ENCODE assay signal across 24 cellular contexts in genomic region chr4:31984872-31985271, GRCh38.
DNase-seq lines count a peak whose midpoint lies in the region; ATAC-seq, FAIRE-seq and TF ChIP-seq lines count a peak whose summit lies in the region.
"Had no signal": no experiment of that assay in that cellular context is flagged by ENCODE, and none has a peak within 500 bp of the region (broad histone marks: within the 10 kb centered on the region; RNA-seq: fewer than 3 reads in every experiment).

No MANE protein-coding gene starts in this region.

- CTCF ChIA-PET in T-cell (lab: Charles Lee) = no interaction called here

- no peak for TF ChIP-seq POLR2A in H54 (IDR thresholded peaks at IDR 0.05; ENCODE audit: low read depth, low read length)

- no peak overlapping the region for H3K27ac Mint-ChIP-seq in T-cell
- H3K27ac Mint-ChIP-seq: activated naive CD4-positive, alpha-beta T cell treated with anti-CD3 and anti-CD28 coated beads for 36 hours; CD8-positive, alpha-beta T cell; memory B cell; stimulated activated naive B cell treated with anti-CD40 and anti-IgM and Interleukin-4, amounts not matched to agents 10 μg/mL and 1 μg/mL and 100 μg/mL, for 72 hours had no signal

- POLR2A ChIA-PET in T-cell (lab: Charles Lee) = no interaction called here

- no peak for FAIRE-seq in H54 (lab: Jason Lieb, UNC)
- FAIRE-seq: GM12878 had no signal

- H3K4me1 Mint-ChIP-seq in T-cell = no peaks in the 10 kb centered on the region
- H3K4me1 Mint-ChIP-seq: memory B cell; stimulated activated naive B cell treated with anti-CD40 and anti-IgM and Interleukin-4, amounts not matched to agents 10 μg/mL and 1 μg/mL and 100 μg/mL, for 72 hours had no signal

- no peaks in the 10 kb centered on the region for H3K27me3 Mint-ChIP-seq in T-cell
- H3K27me3 Mint-ChIP-seq: memory B cell; stimulated activated naive B cell treated with anti-CD40 and anti-IgM and Interleukin-4, amounts not matched to agents 10 μg/mL and 1 μg/mL and 100 μg/mL, for 72 hours had no signal

- DNase-seq in MV-4-11 (lab: John Stamatoyannopoulos, UW) (peak; percentile 97), SKM-1 (lab: John Stamatoyannopoulos, UW; ENCODE audit: unreplicated experiment) (peak; percentile 95), choroid plexus epithelial cell (ENCODE audit: low read depth) (peak; percentile 63), T-cell (no peak), hypothalamus (lab: John Stamatoyannopoulos, UW) (no peak), H54 (ENCODE audit: insufficient read length, low spot score) (no peak)
- DNase-seq in stimulated activated CD4-positive, alpha-beta T cell treated with anti-CD3 and anti-CD28 coated beads, Interleukin-15, amount 100 ng/mL, for 24 hours = no peak
- DNase-seq: activated naive CD4-positive, alpha-beta T cell treated with anti-CD3 and anti-CD28 coated beads for 36 hours; activated T-cell treated with anti-CD3 and anti-CD28 coated beads, Interleukin-2, amount 50 U/mL, for 4 hours; CD8-positive, alpha-beta T cell; central memory CD4-positive, alpha-beta T cell; DMS53; erythroblast; left cardiac atrium; NCI-H510A; nucleus accumbens; stimulated activated CD4-positive, alpha-beta T cell treated with anti-CD3 and anti-CD28 coated beads, Interleukin-2, amount 100 ng/mL, for 48 hours; stimulated activated naive B cell treated with anti-CD40 and anti-IgM and Interleukin-4, amounts not matched to agents 10 μg/mL and 1 μg/mL and 100 μg/mL, for 72 hours had no signal

- ATAC-seq in T-cell (replicated peaks in 1 of 4) = no peak
- ATAC-seq: activated T-cell treated with anti-CD3 and anti-CD28 coated beads, Interleukin-2, amount 50 U/mL, for 4 hours; CD8-positive, alpha-beta T cell; gastroesophageal sphincter; GM12878; left cardiac atrium; SK-N-SH treated with all-trans-retinoic acid at 6 μM for 48 hours; stimulated activated naive B cell treated with anti-CD40 and anti-IgM and Interleukin-4, amounts not matched to agents 10 μg/mL and 1 μg/mL and 100 μg/mL, for 72 hours had no signal

- no peak for TF ChIP-seq CTCF in choroid plexus epithelial cell (conservative IDR thresholded peaks at IDR 0.05; ENCODE audit: low read depth, low read length)

- H3K36me3 Mint-ChIP-seq in T-cell = no peaks in the 10 kb centered on the region
- H3K36me3 Mint-ChIP-seq: CD8-positive, alpha-beta T cell; memory B cell; stimulated activated naive B cell treated with anti-CD40 and anti-IgM and Interleukin-4, amounts not matched to agents 10 μg/mL and 1 μg/mL and 100 μg/mL, for 72 hours had no signal

- no peak overlapping the region for H3K4me3 ChIP-seq in choroid plexus epithelial cell (ENCODE audit: low read depth, low read length)
- H3K4me3 ChIP-seq: gastroesophageal sphincter, GM12878, smooth muscle cell, thoracic aorta had no signal

- peaks cover 1 to 19% (median 4%) of the 10 kb centered on the region in 3 donors for H3K9me3 Mint-ChIP-seq in T-cell

- no peak overlapping the region for H3K4me3 Mint-ChIP-seq in T-cell
- H3K4me3 Mint-ChIP-seq: activated naive CD4-positive, alpha-beta T cell treated with anti-CD3 and anti-CD28 coated beads for 36 hours; activated T-cell treated with anti-CD3 and anti-CD28 coated beads, Interleukin-2, amount 50 U/mL, for 4 hours; CD8-positive, alpha-beta T cell; memory B cell; stimulated activated naive B cell treated with anti-CD40 and anti-IgM and Interleukin-4, amounts not matched to agents 10 μg/mL and 1 μg/mL and 100 μg/mL, for 72 hours had no signal

Comparison
In these comparisons a context has a peak if more than half of its experiments do, and no peak if none do; other contexts are left out.
1. DNase-seq: peak in MV-4-11 (single experiment), SKM-1 (single experiment) and choroid plexus epithelial cell (single experiment); none in stimulated activated CD4-positive, alpha-beta T cell treated with anti-CD3 and anti-CD28 coated beads, Interleukin-15, amount 100 ng/mL, for 24 hours (single experiment), T-cell (0 of 34), hypothalamus (0 of 51) and H54 (single experiment).